In the genomic region with DNA sequence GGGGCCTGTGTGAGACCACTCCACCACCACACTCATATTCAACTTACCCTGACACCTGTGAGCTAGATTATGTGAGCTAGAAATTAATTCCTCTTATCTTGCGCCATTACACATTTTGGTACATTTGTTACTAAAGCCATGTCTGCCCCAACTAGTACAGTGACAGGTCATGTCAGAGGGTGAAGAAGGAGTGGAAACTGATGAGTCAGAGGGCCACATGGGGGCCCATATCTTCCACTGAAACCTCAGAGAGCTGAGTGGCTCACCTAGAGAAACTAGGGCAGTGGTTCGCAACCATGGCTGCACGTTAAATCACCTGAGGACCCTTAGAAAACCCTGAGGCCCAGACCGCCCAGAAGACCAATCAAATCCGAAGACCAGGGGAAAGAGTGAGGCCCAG, we compare ENCODE assay signal across 15 cellular contexts.
"Had no signal": no experiment of that assay in that cellular context is flagged by ENCODE, and none has a peak within 500 bp of the region (broad histone marks: within the 10 kb centered on the region; RNA-seq: fewer than 3 reads in every experiment).

No MANE protein-coding gene starts in this region.

- H3K4me3 Mint-ChIP-seq: effector memory CD8-positive, alpha-beta T cell; mesothelial cell of epicardium had no signal

- H3K27ac Mint-ChIP-seq: mesothelial cell of epicardium, progenitor cell of endocrine pancreas had no signal

- H3K27ac ChIP-seq: ascending aorta, epithelial cell of prostate, heart left ventricle, right atrium auricular region, stomach, testis, upper lobe of left lung had no signal

- H3K27me3 Mint-ChIP-seq: progenitor cell of endocrine pancreas had no signal

- H3K9me3 Mint-ChIP-seq: effector memory CD8-positive, alpha-beta T cell; mesothelial cell of epicardium had no signal

- H3K4me1 ChIP-seq: ascending aorta, heart left ventricle, right atrium auricular region, stomach, testis, upper lobe of left lung had no signal

- H3K9me3 ChIP-seq: ascending aorta, heart left ventricle, right atrium auricular region, stomach, testis, upper lobe of left lung had no signal

- DNase-seq: activated gamma-delta T cell; dermis blood vessel endothelial cell; effector memory CD8-positive, alpha-beta T cell; heart left ventricle; left cardiac atrium; SIG-M5; stomach; testis; upper lobe of left lung had no signal

- H3K4me3 ChIP-seq: ascending aorta, heart left ventricle, lung, right atrium auricular region, stomach, testis, upper lobe of left lung had no signal

- H3K36me3 ChIP-seq: ascending aorta, heart left ventricle, right atrium auricular region, stomach, upper lobe of left lung had no signal

- H3K27me3 ChIP-seq: ascending aorta, heart left ventricle, right atrium auricular region, stomach, testis, upper lobe of left lung had no signal

- H3K36me3 Mint-ChIP-seq: mesothelial cell of epicardium had no signal

- ATAC-seq: effector memory CD8-positive, alpha-beta T cell; heart left ventricle; left cardiac atrium had no signal
